Comparison of ENCODE assay signal across 16 cellular contexts in the genomic region with DNA sequence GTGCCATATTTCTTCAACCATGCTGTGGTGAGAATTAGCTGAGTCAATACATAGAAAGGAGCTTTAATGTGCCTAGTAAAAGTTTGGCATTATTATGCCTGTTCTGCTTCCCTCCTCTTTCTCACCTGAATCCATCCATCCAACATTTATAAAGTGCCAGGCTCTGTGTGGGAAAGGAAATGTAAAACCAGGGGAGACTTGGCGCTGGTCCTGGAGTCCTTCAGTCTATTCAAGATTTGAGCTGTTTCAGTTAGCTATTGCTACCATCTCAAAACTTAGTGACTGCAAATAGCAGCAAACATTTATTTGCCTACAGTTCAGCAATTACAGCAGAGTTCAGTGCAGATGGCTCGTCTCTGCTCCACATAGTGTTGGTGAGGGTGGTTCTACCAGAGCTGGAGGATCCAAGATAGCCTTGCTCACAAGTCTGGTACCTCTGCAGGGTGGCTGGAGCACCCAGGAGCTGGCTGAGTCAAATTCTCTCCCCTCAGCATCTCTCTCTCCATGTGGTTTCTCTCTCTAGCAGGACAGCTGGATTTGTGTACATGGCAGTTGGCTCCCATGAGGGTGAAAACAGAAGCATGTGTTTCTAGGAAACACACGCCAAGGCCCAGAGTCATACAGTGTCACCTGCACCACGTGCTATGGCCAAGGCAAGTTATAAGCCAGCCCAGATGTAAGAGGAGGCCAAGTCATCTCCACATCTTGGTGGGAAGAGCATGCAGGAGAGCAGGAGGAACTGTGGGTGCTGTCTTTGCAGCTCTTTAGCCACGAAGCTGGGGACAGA.
"Had no signal": no experiment of that assay in that cellular context is flagged by ENCODE, and none has a peak within 500 bp of the region (broad histone marks: within the 10 kb centered on the region; RNA-seq: fewer than 3 reads in every experiment).

No MANE protein-coding gene starts in this region.

- H3K27ac Mint-ChIP-seq: activated CD8-positive, alpha-beta memory T cell treated with anti-CD3 and anti-CD28 coated beads, Interleukin-2, amount 10 ng/mL, durations not matched to agents 7 days and 5 days; activated naive CD4-positive, alpha-beta T cell treated with anti-CD3 and anti-CD28 coated beads, Interleukin-2, amount 50 U/mL, for 72 hours; activated T-cell treated with anti-CD3 and anti-CD28 coated beads, Interleukin-2, amount 50 U/mL, for 24 hours; brain; stimulated activated naive CD8-positive, alpha-beta T cell treated with anti-CD3 and anti-CD28 coated beads, Interleukin-15, amount 100 ng/mL, for 72 hours had no signal

- H3K27me3 ChIP-seq: ovary, testis had no signal

- H3K9me3 Mint-ChIP-seq: neural crest cell had no signal

- H3K36me3 ChIP-seq: ovary had no signal

- H3K4me3 Mint-ChIP-seq: activated CD8-positive, alpha-beta memory T cell treated with anti-CD3 and anti-CD28 coated beads, Interleukin-2, amount 10 ng/mL, durations not matched to agents 7 days and 5 days; activated T-cell treated with anti-CD3 and anti-CD28 coated beads, Interleukin-2, amount 50 U/mL, for 24 hours; brain; neural crest cell; stimulated activated naive CD8-positive, alpha-beta T cell treated with anti-CD3 and anti-CD28 coated beads, Interleukin-15, amount 100 ng/mL, for 72 hours had no signal

- DNase-seq: activated CD4-positive, alpha-beta T cell treated with anti-CD3 and anti-CD28 coated beads, Interleukin-2, amount 50 U/mL, for 4 hours; activated CD8-positive, alpha-beta memory T cell treated with anti-CD3 and anti-CD28 coated beads, Interleukin-2, amount 10 ng/mL, durations not matched to agents 7 days and 5 days; activated effector memory CD4-positive, alpha-beta T cell treated with Interleukin-2 at 50 U/mL for 16 hours; activated T-cell treated with anti-CD3 and anti-CD28 coated beads, Interleukin-2, amount 50 U/mL, for 24 hours; amygdala; foreskin melanocyte; kidney; ovary; stimulated activated CD4-positive, alpha-beta T cell treated with anti-CD3 and anti-CD28 coated beads, Interleukin-4, amount 100 ng/mL, for 1 hour; stimulated activated CD8-positive, alpha-beta memory T cell treated with anti-CD3 and anti-CD28 coated beads, Interleukin-4, amount 100 ng/mL, for 48 hours; stimulated activated naive CD8-positive, alpha-beta T cell treated with anti-CD3 and anti-CD28 coated beads, Interleukin-15, amount 100 ng/mL, for 72 hours; testis had no signal

- H3K27ac ChIP-seq: ovary, testis had no signal

- H3K4me1 Mint-ChIP-seq: activated CD8-positive, alpha-beta memory T cell treated with anti-CD3 and anti-CD28 coated beads, Interleukin-2, amount 10 ng/mL, durations not matched to agents 7 days and 5 days; neural crest cell; stimulated activated naive CD8-positive, alpha-beta T cell treated with anti-CD3 and anti-CD28 coated beads, Interleukin-15, amount 100 ng/mL, for 72 hours had no signal

- H3K36me3 Mint-ChIP-seq: activated CD8-positive, alpha-beta memory T cell treated with anti-CD3 and anti-CD28 coated beads, Interleukin-2, amount 10 ng/mL, durations not matched to agents 7 days and 5 days; activated naive CD4-positive, alpha-beta T cell treated with anti-CD3 and anti-CD28 coated beads, Interleukin-2, amount 50 U/mL, for 72 hours; brain had no signal

- H3K4me3 ChIP-seq: ovary, testis had no signal

- H3K4me1 ChIP-seq: testis had no signal

- ATAC-seq: activated CD4-positive, CD25-positive, alpha-beta regulatory T cell treated with anti-CD3 and anti-CD28 coated beads, Interleukin-2, amount 50 U/mL, for 24 hours; activated CD8-positive, alpha-beta memory T cell treated with anti-CD3 and anti-CD28 coated beads, Interleukin-2, amount 10 ng/mL, durations not matched to agents 7 days and 5 days; activated naive CD4-positive, alpha-beta T cell treated with anti-CD3 and anti-CD28 coated beads, Interleukin-2, amount 50 U/mL, for 72 hours; stimulated activated naive CD8-positive, alpha-beta T cell treated with anti-CD3 and anti-CD28 coated beads, Interleukin-15, amount 100 ng/mL, for 72 hours had no signal

- H3K9me3 ChIP-seq: ovary, testis had no signal
